Comparison of ENCODE assay signal across 20 cellular contexts in the genomic region with DNA sequence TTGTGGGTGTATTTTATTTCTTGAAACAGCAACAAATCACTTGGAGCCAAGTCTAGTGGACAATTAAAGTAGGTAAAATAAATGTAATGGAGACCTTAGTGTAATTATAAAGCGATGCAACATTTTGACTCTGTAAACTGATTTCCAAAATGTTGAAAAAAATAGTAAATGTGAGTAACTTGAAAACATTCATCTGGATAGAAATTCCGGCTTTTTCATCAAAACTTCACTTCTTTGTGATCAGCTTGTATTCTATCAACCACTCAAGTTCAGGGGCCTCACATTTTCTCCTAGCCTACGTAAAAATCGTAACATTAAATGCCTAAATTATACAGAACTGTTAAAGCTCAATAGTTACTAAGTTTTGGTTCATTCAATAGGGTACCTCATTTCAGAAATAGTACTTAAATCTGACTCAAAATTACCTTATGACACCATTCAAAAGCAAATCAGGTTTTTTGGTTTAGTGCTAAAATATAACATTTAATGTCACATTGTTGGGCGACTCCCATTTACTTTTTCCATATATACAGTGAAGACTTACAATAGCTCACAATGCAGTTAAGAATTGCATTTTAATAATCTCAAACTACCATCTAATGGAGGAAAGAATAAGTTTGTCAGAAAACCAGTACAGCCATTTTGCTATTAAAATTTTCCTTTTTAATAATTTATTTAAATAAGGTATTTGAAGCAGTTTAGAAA. TPM values are rescaled to one million over a fixed set of nuclear protein-coding genes. Genes with fewer than 3 reads are reported as not detected.
DNase-seq lines count a peak whose midpoint lies in the region; ATAC-seq and TF ChIP-seq lines count a peak whose summit lies in the region.
"Had no signal": no experiment of that assay in that cellular context is flagged by ENCODE, and none has a peak within 500 bp of the region (broad histone marks: within the 10 kb centered on the region; RNA-seq: fewer than 3 reads in every experiment).

No MANE protein-coding gene starts in this region.

- H3K27me3 Mint-ChIP-seq in activated CD4-positive, alpha-beta T cell treated with anti-CD3 and anti-CD28 coated beads, Interleukin-2, amount 10 ng/mL, durations not matched to agents 7 days and 5 days: no peaks in the 10 kb centered on the region
- H3K27me3 Mint-ChIP-seq in HFFc6 (ENCODE audit: insufficient read depth): peaks cover 8% of the 10 kb centered on the region
- H3K27me3 Mint-ChIP-seq in naive thymus-derived CD4-positive, alpha-beta T cell: no peaks in the 10 kb centered on the region
- H3K27me3 Mint-ChIP-seq: stimulated activated naive B cell treated with anti-CD40 and anti-IgM and Interleukin-4, amounts not matched to agents 10 μg/mL and 1 μg/mL and 100 μg/mL, for 72 hours had no signal

- H3K27ac ChIP-seq in naive thymus-derived CD4-positive, alpha-beta T cell (ENCODE audit: low read depth, low read length): no peak overlapping the region
- no peak overlapping the region for H3K27ac ChIP-seq in esophagus muscularis mucosa (replicated peaks in 1 of 4)
- H3K27ac ChIP-seq in coronary artery: no peak overlapping the region
- H3K27ac ChIP-seq: ascending aorta, C4-2B, neural progenitor cell, Peyer's patch, tibial artery had no signal

- no peak for DNase-seq in activated CD4-positive, alpha-beta T cell treated with anti-CD3 and anti-CD28 coated beads, Interleukin-2, amount 10 ng/mL, durations not matched to agents 7 days and 5 days
- DNase-seq in activated CD4-positive, alpha-beta T cell treated with anti-CD3 and anti-CD28 coated beads for 1 hour: no peak
- DNase-seq in HFFc6 (no peak), adipocyte (ENCODE audit: low read depth) (peak; percentile 8), esophagus muscularis mucosa (ENCODE audit: extremely low spot score) (no peak), coronary artery (ENCODE audit: low spot score) (no peak)
- DNase-seq in naive thymus-derived CD4-positive, alpha-beta T cell: no peak
- DNase-seq: activated CD4-positive, alpha-beta T cell treated with anti-CD3 and anti-CD28 coated beads, Interleukin-2, amount 50 U/mL, for 48 hours; DMS53; GOT3; NCI-H1694 treated with DMSO at 0.1 percent for 48 hours; NCI-H2227 treated with DMSO at 0.1 percent for 48 hours; Peyer's patch; stimulated activated naive B cell treated with anti-CD40 and anti-IgM and Interleukin-4, amounts not matched to agents 10 μg/mL and 1 μg/mL and 100 μg/mL, for 72 hours; tibial artery had no signal

- no peaks in the 10 kb centered on the region for H3K9me3 Mint-ChIP-seq in activated CD4-positive, alpha-beta T cell treated with anti-CD3 and anti-CD28 coated beads, Interleukin-2, amount 10 ng/mL, durations not matched to agents 7 days and 5 days
- H3K9me3 Mint-ChIP-seq in HFFc6: 0 out of 2 replicates have a peak, but pooled peaks cover 3% of the 10 kb centered on the region
- H3K9me3 Mint-ChIP-seq in naive thymus-derived CD4-positive, alpha-beta T cell: peaks cover 0 to 2% (median 0%) of the 10 kb centered on the region in 11 donors
- H3K9me3 Mint-ChIP-seq: activated T-helper 1 cell treated with anti-CD3 and anti-CD28 coated beads, Interleukin-12 subunit alpha, Interleukin-12 subunit beta, Interleukin-2, Interleukin-4 antibody, amounts not matched to agents 30 ng/mL and 10 ng/mL and 1 ng/mL, durations not matched to agents 14 hours and 24 hours and 36 hours; neural progenitor cell; stimulated activated naive B cell treated with anti-CD40 and anti-IgM and Interleukin-4, amounts not matched to agents 10 μg/mL and 1 μg/mL and 100 μg/mL, for 72 hours had no signal

- peaks cover 82% of the 10 kb centered on the region for H3K36me3 Mint-ChIP-seq in activated CD4-positive, alpha-beta T cell treated with anti-CD3 and anti-CD28 coated beads, Interleukin-2, amount 10 ng/mL, durations not matched to agents 7 days and 5 days (ENCODE audit: low read depth)
- peaks cover 67% of the 10 kb centered on the region for H3K36me3 Mint-ChIP-seq in HFFc6 (ENCODE audit: low read depth)
- peaks cover 3 to 58% (median 36%) of the 10 kb centered on the region in 5 donors for H3K36me3 Mint-ChIP-seq in naive thymus-derived CD4-positive, alpha-beta T cell

- TF ChIP-seq CTCF in HFFc6 (IDR thresholded peaks at IDR 0.05): no peak
- no peak for TF ChIP-seq CTCF in esophagus muscularis mucosa (IDR thresholded peaks at IDR 0.05)
- TF ChIP-seq CTCF in coronary artery (IDR thresholded peaks at IDR 0.05): no peak

- H3K36me3 ChIP-seq in adipocyte (ENCODE audit: control insufficient read depth, insufficient read depth, low read length, severe bottlenecking) (peaks cover 90% of the 10 kb centered on the region), esophagus muscularis mucosa (peaks cover 70 to 100% (median 90%) of the 10 kb centered on the region in 4 donors)
- peaks cover 46 to 79% (median 56%) of the 10 kb centered on the region in 3 experiments for H3K36me3 ChIP-seq in naive thymus-derived CD4-positive, alpha-beta T cell (ENCODE audit: control insufficient read depth in 2 of 3, insufficient read depth in 3 of 3, low read length in 3 of 3)

- 89% methylated on average over 5 of the region's 5 CpGs for WGBS in esophagus muscularis mucosa

- TF ChIP-seq EP300 in esophagus muscularis mucosa (IDR thresholded peaks at IDR 0.05): no peak

- no peak overlapping the region for H3K4me3 Mint-ChIP-seq in activated CD4-positive, alpha-beta T cell treated with anti-CD3 and anti-CD28 coated beads, Interleukin-2, amount 10 ng/mL, durations not matched to agents 7 days and 5 days
- no peak overlapping the region for H3K4me3 Mint-ChIP-seq in HFFc6
- peak overlapping the region in 1 of 10 donors; percentile 17 for H3K4me3 Mint-ChIP-seq in naive thymus-derived CD4-positive, alpha-beta T cell
- H3K4me3 Mint-ChIP-seq: activated T-helper 1 cell treated with anti-CD3 and anti-CD28 coated beads, Interleukin-12 subunit alpha, Interleukin-12 subunit beta, Interleukin-2, Interleukin-4 antibody, amounts not matched to agents 30 ng/mL and 10 ng/mL and 1 ng/mL, durations not matched to agents 14 hours and 24 hours and 36 hours; neural progenitor cell; stimulated activated naive B cell treated with anti-CD40 and anti-IgM and Interleukin-4, amounts not matched to agents 10 μg/mL and 1 μg/mL and 100 μg/mL, for 72 hours had no signal

- intact Hi-C loops in naive thymus-derived CD4-positive, alpha-beta T cell (cut with micrococcal nuclease): loop anchor here in 1 of 2 donors (1.0 kb wide), 1 partner anchor 10 kb away; no protein-coding TSS in a partner anchor
- intact Hi-C loops in esophagus muscularis mucosa (cut with DNase I): no loop called here

- peak overlapping the region; percentile 4 for H3K27ac Mint-ChIP-seq in activated CD4-positive, alpha-beta T cell treated with anti-CD3 and anti-CD28 coated beads, Interleukin-2, amount 10 ng/mL, durations not matched to agents 7 days and 5 days
- H3K27ac Mint-ChIP-seq in HFFc6: peak overlapping the region; percentile 51; the same call in 1 of the 2 replicates
- H3K27ac Mint-ChIP-seq in naive thymus-derived CD4-positive, alpha-beta T cell: peak overlapping the region in 7 of 9 donors; percentile 18 to 77 (median 44)
- H3K27ac Mint-ChIP-seq: neural progenitor cell; stimulated activated naive B cell treated with anti-CD40 and anti-IgM and Interleukin-4, amounts not matched to agents 10 μg/mL and 1 μg/mL and 100 μg/mL, for 72 hours had no signal

- peak; percentile 1 for ATAC-seq in naive thymus-derived CD4-positive, alpha-beta T cell
- no peak for ATAC-seq in HG02763 (IDR thresholded peaks at IDR 0.05; ENCODE audit: unreplicated experiment)

- H3K4me3 ChIP-seq in adipocyte (ENCODE audit: low read length) (no peak overlapping the region), esophagus muscularis mucosa (no peak overlapping the region), coronary artery (no peak overlapping the region)
- H3K4me3 ChIP-seq in naive thymus-derived CD4-positive, alpha-beta T cell (ENCODE audit: low read length): no peak overlapping the region
- H3K4me3 ChIP-seq: ascending aorta, neural progenitor cell, Peyer's patch, tibial artery had no signal

- peaks cover 41% of the 10 kb centered on the region for H3K4me1 Mint-ChIP-seq in activated CD4-positive, alpha-beta T cell treated with anti-CD3 and anti-CD28 coated beads, Interleukin-2, amount 10 ng/mL, durations not matched to agents 7 days and 5 days
- peaks cover 31% of the 10 kb centered on the region for H3K4me1 Mint-ChIP-seq in HFFc6 (ENCODE audit: low read depth)
- peaks cover 6 to 44% (median 29%) of the 10 kb centered on the region in 7 donors for H3K4me1 Mint-ChIP-seq in naive thymus-derived CD4-positive, alpha-beta T cell
- H3K4me1 Mint-ChIP-seq: neural progenitor cell had no signal

- H3K4me1 ChIP-seq in adipocyte (ENCODE audit: control insufficient read depth, insufficient read depth, low read length) (peaks cover 31% of the 10 kb centered on the region), esophagus muscularis mucosa (no peaks in the 10 kb centered on the region)
- H3K4me1 ChIP-seq in naive thymus-derived CD4-positive, alpha-beta T cell (ENCODE audit: control insufficient read depth in 2 of 2, insufficient read depth in 2 of 2, low read length in 2 of 2): no peaks in the 10 kb centered on the region
- H3K4me1 ChIP-seq: ascending aorta, neural progenitor cell, Peyer's patch, tibial artery had no signal

- CTCF ChIA-PET in activated CD4-positive, alpha-beta T cell treated with anti-CD3 and anti-CD28 coated beads, Interleukin-2, amount 10 ng/mL, durations not matched to agents 7 days and 5 days (lab: Charles Lee): interaction anchor here (0.5 to 3.5 kb wide), 3 partner anchors 10 to 955 kb away, joined by 3 to 17 read pairs (median 3); no protein-coding TSS in a partner anchor
- CTCF ChIA-PET in naive thymus-derived CD4-positive, alpha-beta T cell (lab: Charles Lee): interaction anchor here (1.9 kb wide), 1 partner anchor 10 kb away, joined by 9 read pairs; no protein-coding TSS in a partner anchor

- H3K9me3 ChIP-seq in adipocyte (ENCODE audit: control insufficient read depth, low read length) (no peaks in the 10 kb centered on the region), esophagus muscularis mucosa (no peaks in the 10 kb centered on the region)
- no peaks in the 10 kb centered on the region for H3K9me3 ChIP-seq in naive thymus-derived CD4-positive, alpha-beta T cell (ENCODE audit: control insufficient read depth in 2 of 3, low read length in 3 of 3)
- H3K9me3 ChIP-seq: ascending aorta, Peyer's patch, tibial artery had no signal

- no peaks in the 10 kb centered on the region for H3K27me3 ChIP-seq in adipocyte (replicated peaks; ENCODE audit: control insufficient read depth, insufficient read depth, low read length)
- H3K27me3 ChIP-seq in naive thymus-derived CD4-positive, alpha-beta T cell (ENCODE audit: control insufficient read depth in 2 of 2, insufficient read depth in 2 of 2, low read length in 2 of 2): no peaks in the 10 kb centered on the region
- H3K27me3 ChIP-seq in esophagus muscularis mucosa: no peaks in the 10 kb centered on the region
- H3K27me3 ChIP-seq: ascending aorta, neural progenitor cell, Peyer's patch, tibial artery had no signal

- POLR2A ChIA-PET in activated CD4-positive, alpha-beta T cell treated with anti-CD3 and anti-CD28 coated beads, Interleukin-2, amount 10 ng/mL, durations not matched to agents 7 days and 5 days (lab: Charles Lee): interaction anchor here (0.6 to 0.7 kb wide), 2 partner anchors 35 to 55 kb away, joined by 3 to 4 read pairs; no protein-coding TSS in a partner anchor
- POLR2A ChIA-PET in naive thymus-derived CD4-positive, alpha-beta T cell (lab: Charles Lee): interaction anchor here (0.7 to 2.3 kb wide), 3 partner anchors 11 to 63 kb away, joined by 3 to 11 read pairs (median 4); partner anchors contain the start of gene CCNL1

- TF ChIP-seq POLR2A in esophagus muscularis mucosa (IDR thresholded peaks at IDR 0.05; ENCODE audit: low read depth): no peak

- peak overlapping the region; percentile 23 for H3K9ac ChIP-seq in adipocyte (ENCODE audit: low read length)
- H3K9ac ChIP-seq: neural progenitor cell had no signal

RNA-seq across cellular contexts. Expression of gene CCNL1, which starts 12.7 kb away (rescaled TPM):
- 100 to 1,000 TPM; 220 to 258 TPM for total RNA-seq in activated CD4-positive, alpha-beta T cell treated with anti-CD3 and anti-CD28 coated beads, Interleukin-2, amount 10 ng/mL, durations not matched to agents 7 days and 5 days
- total RNA-seq in HFFc6 (2021; fragmentation: NEBNext Ultra II Directional; extraction: Animal tissue kit (Norgen Biotek cat#: 25700)): 10 to 100 TPM; 47.4 to 74.3 (median 65.1) TPM
- 1,000 to 10,000 TPM in 2 of 5 experiments, 100 to 1,000 TPM in 3; 230 to 1,170 (median 374) TPM for total RNA-seq in naive thymus-derived CD4-positive, alpha-beta T cell
- polyA plus RNA-seq in naive thymus-derived CD4-positive, alpha-beta T cell: 10 to 100 TPM; 65.4 to 68.3 TPM
- 100 to 1,000 TPM in 1 of 4 donors, 10 to 100 TPM in 3; 45.3 to 180 (median 77.3) TPM for total RNA-seq in esophagus muscularis mucosa
